ENCODE assay signal across 1 cellular context in genomic region chr7:76108540-76109233, GRCh38.
TF ChIP-seq lines count a peak whose summit lies in the region.

No MANE protein-coding gene starts in this region.

TF ChIP-seq in HepG2, 621 proteins besides CTCF, POLR2A, EP300 and RAD21 (continued from another document and continues in another):
- TF ChIP-seq, protein P1, sequence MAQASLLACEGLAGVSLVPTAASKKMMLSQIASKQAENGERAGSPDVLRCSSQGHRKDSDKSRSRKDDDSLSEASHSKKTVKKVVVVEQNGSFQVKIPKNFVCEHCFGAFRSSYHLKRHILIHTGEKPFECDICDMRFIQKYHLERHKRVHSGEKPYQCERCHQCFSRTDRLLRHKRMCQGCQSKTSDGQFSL (CRISPR knock-in tag; IDR thresholded peaks at IDR 0.05), result no peak
- TF ChIP-seq ZUFSP (CRISPR knock-in tag; IDR thresholded peaks at IDR 0.05; ENCODE audit: borderline replicate concordance) (no peak), SSRP1 (CRISPR knock-in tag; IDR thresholded peaks at IDR 0.05) (peak; percentile 27; the same call in 1 of the 2 replicates), PTBP1 (IDR thresholded peaks at IDR 0.05; ENCODE audit: low read depth, low read length, poor library complexity, severe bottlenecking) (no peak), ZNF430 (CRISPR knock-in tag; IDR thresholded peaks at IDR 0.05) (no peak), KLF11 (CRISPR knock-in tag; IDR thresholded peaks at IDR 0.05) (no peak), PPARG (CRISPR knock-in tag; conservative IDR thresholded peaks at IDR 0.05) (no peak), AGO1 (IDR thresholded peaks at IDR 0.05; ENCODE audit: low read depth, low read length, poor library complexity, severe bottlenecking) (no peak), ZSCAN30 (CRISPR knock-in tag; IDR thresholded peaks at IDR 0.05) (0 out of 2 replicates have a peak, but pooled peaks have one; percentile 39), ZNF609 (CRISPR knock-in tag; IDR thresholded peaks at IDR 0.05; ENCODE audit: borderline replicate concordance) (peak; percentile 13; the same call in 1 of the 2 replicates), ZFX (CRISPR knock-in tag; IDR thresholded peaks at IDR 0.05; ENCODE audit: low read depth) (peak; percentile 78), DPF2 (CRISPR knock-in tag; IDR thresholded peaks at IDR 0.05; ENCODE audit: borderline replicate concordance, low read depth) (no peak), ZSCAN20 (CRISPR knock-in tag; IDR thresholded peaks at IDR 0.05; ENCODE audit: borderline replicate concordance) (no peak; the same call in 1 of the 2 replicates), FOXJ3 (CRISPR knock-in tag; IDR thresholded peaks at IDR 0.05; ENCODE audit: borderline replicate concordance) (peak; percentile 12; the same call in 1 of the 2 replicates), ZNF576 (CRISPR knock-in tag; IDR thresholded peaks at IDR 0.05) (no peak), JUND (CRISPR knock-in tag; IDR thresholded peaks at IDR 0.05) (peak; percentile 96), PATZ1 (CRISPR knock-in tag; IDR thresholded peaks at IDR 0.05) (no peak)
- TF ChIP-seq, protein P2, sequence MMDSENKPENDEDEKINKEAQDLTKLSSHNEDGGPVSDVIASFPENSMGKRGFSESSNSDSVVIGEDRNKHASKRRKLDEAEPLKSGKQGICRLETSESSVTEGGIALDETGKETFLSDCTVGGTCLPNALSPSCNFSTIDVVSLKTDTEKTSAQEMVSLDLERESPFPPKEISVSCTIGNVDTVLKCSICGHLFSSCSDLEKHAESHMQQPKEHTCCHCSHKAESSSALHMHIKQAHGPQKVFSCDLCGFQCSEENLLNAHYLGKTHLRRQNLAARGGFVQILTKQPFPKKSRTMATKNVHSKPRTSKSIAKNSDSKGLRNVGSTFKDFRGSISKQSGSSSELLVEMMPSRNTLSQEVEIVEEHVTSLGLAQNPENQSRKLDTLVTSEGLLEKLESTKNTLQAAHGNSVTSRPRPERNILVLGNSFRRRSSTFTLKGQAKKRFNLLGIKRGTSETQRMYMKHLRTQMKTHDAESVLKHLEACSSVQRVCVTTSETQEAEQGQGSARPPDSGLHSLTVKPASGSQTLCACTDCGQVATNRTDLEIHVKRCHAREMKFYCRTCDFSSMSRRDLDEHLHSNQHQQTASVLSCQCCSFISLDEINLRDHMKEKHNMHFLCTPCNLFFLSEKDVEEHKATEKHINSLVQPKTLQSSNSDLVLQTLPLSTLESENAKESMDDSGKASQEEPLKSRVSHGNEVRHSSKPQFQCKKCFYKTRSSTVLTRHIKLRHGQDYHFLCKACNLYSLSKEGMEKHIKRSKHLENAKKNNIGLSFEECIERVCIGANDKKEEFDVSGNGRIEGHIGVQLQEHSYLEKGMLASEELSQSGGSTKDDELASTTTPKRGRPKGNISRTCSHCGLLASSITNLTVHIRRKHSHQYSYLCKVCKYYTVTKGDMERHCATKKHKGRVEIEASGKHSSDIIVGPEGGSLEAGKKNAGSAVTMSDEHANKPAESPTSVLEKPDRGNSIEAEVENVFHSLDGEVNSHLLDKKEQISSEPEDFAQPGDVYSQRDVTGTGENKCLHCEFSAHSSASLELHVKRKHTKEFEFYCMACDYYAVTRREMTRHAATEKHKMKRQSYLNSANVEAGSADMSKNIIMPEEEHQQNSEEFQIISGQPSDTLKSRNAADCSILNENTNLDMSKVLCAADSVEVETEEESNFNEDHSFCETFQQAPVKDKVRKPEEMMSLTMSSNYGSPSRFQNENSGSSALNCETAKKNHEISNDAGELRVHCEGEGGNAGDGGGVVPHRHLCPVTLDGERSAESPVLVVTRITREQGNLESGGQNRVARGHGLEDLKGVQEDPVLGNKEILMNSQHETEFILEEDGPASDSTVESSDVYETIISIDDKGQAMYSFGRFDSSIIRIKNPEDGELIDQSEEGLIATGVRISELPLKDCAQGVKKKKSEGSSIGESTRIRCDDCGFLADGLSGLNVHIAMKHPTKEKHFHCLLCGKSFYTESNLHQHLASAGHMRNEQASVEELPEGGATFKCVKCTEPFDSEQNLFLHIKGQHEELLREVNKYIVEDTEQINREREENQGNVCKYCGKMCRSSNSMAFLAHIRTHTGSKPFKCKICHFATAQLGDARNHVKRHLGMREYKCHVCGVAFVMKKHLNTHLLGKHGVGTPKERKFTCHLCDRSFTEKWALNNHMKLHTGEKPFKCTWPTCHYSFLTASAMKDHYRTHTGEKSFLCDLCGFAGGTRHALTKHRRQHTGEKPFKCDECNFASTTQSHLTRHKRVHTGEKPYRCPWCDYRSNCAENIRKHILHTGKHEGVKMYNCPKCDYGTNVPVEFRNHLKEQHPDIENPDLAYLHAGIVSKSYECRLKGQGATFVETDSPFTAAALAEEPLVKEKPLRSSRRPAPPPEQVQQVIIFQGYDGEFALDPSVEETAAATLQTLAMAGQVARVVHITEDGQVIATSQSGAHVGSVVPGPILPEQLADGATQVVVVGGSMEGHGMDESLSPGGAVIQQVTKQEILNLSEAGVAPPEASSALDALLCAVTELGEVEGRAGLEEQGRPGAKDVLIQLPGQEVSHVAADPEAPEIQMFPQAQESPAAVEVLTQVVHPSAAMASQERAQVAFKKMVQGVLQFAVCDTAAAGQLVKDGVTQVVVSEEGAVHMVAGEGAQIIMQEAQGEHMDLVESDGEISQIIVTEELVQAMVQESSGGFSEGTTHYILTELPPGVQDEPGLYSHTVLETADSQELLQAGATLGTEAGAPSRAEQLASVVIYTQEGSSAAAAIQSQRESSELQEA (CRISPR knock-in tag; IDR thresholded peaks at IDR 0.05; ENCODE audit: not compliant biosample characterization), result no peak
- TF ChIP-seq, protein P3, sequence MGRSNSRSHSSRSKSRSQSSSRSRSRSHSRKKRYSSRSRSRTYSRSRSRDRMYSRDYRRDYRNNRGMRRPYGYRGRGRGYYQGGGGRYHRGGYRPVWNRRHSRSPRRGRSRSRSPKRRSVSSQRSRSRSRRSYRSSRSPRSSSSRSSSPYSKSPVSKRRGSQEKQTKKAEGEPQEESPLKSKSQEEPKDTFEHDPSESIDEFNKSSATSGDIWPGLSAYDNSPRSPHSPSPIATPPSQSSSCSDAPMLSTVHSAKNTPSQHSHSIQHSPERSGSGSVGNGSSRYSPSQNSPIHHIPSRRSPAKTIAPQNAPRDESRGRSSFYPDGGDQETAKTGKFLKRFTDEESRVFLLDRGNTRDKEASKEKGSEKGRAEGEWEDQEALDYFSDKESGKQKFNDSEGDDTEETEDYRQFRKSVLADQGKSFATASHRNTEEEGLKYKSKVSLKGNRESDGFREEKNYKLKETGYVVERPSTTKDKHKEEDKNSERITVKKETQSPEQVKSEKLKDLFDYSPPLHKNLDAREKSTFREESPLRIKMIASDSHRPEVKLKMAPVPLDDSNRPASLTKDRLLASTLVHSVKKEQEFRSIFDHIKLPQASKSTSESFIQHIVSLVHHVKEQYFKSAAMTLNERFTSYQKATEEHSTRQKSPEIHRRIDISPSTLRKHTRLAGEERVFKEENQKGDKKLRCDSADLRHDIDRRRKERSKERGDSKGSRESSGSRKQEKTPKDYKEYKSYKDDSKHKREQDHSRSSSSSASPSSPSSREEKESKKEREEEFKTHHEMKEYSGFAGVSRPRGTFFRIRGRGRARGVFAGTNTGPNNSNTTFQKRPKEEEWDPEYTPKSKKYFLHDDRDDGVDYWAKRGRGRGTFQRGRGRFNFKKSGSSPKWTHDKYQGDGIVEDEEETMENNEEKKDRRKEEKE (IDR thresholded peaks at IDR 0.05), result no peak
- TF ChIP-seq, protein P4, sequence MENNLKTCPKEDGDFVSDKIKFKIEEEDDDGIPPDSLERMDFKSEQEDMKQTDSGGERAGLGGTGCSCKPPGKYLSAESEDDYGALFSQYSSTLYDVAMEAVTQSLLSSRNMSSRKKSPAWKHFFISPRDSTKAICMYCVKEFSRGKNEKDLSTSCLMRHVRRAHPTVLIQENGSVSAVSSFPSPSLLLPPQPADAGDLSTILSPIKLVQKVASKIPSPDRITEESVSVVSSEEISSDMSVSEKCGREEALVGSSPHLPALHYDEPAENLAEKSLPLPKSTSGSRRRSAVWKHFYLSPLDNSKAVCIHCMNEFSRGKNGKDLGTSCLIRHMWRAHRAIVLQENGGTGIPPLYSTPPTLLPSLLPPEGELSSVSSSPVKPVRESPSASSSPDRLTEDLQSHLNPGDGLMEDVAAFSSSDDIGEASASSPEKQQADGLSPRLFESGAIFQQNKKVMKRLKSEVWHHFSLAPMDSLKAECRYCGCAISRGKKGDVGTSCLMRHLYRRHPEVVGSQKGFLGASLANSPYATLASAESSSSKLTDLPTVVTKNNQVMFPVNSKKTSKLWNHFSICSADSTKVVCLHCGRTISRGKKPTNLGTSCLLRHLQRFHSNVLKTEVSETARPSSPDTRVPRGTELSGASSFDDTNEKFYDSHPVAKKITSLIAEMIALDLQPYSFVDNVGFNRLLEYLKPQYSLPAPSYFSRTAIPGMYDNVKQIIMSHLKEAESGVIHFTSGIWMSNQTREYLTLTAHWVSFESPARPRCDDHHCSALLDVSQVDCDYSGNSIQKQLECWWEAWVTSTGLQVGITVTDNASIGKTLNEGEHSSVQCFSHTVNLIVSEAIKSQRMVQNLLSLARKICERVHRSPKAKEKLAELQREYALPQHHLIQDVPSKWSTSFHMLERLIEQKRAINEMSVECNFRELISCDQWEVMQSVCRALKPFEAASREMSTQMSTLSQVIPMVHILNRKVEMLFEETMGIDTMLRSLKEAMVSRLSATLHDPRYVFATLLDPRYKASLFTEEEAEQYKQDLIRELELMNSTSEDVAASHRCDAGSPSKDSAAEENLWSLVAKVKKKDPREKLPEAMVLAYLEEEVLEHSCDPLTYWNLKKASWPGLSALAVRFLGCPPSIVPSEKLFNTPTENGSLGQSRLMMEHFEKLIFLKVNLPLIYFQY (CRISPR knock-in tag; IDR thresholded peaks at IDR 0.05; ENCODE audit: borderline replicate concordance), result 0 out of 2 replicates have a peak, but pooled peaks have one; percentile 51
